8 cellular contexts compared by ENCODE assay signal in the genomic region with DNA sequence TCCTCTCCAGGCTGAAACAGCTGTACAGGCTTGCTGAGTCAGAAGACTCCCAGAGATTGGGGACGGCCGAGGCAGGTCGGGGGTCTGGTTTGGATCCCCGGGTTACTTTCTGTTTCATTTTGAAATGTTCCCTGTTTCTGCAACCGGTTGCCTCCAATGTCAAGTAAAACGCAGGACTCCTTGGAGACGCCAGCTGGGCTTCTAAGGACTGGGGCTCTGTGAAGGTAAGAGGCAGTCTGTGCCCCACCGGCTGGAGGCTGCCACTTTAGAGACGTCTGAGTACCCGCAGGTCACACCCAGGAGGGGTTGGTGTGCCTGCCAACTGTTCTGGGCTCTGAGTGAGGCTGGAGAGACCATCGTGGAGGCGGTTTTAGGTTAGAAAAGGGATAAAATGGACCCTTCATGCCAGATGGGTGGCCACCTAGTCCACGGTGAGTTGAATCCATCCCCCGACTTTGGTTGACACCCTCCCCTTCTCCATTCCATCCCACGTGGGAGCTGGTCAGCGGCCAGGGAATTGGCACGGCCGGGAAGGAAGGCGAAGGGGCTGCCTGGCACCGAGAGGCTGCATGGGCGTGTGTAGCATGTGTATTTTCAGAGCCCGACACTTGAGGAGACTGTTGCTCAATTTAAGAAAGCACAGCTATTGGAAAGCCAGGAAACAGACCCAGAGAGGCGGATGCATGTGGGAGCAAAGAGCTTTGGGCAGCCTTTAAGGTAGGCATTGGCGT.
DNase-seq lines count a peak whose midpoint lies in the region; ATAC-seq lines count a peak whose summit lies in the region.

No MANE protein-coding gene starts in this region.

- intact Hi-C loops in sciatic nerve (cut with DNase I), result loop anchor here (1.0 kb wide), 1 partner anchor 41 kb away; no protein-coding TSS in a partner anchor

- H3K27me3 Mint-ChIP-seq in T-helper 1 cell treated with Interleukin-12 subunit alpha and Interleukin-12 subunit beta and Interleukin-4 antibody, amounts not matched to agents 30 μg/mL and 1 μg/mL, for 36 hours (ENCODE audit: low read depth), result peaks cover 43% of the 10 kb centered on the region
- H3K27me3 Mint-ChIP-seq in central memory CD8-positive, alpha-beta T cell, result peaks cover 55% of the 10 kb centered on the region

- H3K9me3 Mint-ChIP-seq in T-helper 1 cell treated with Interleukin-12 subunit alpha and Interleukin-12 subunit beta and Interleukin-4 antibody, amounts not matched to agents 30 μg/mL and 1 μg/mL, for 36 hours, result no peaks in the 10 kb centered on the region
- H3K9me3 Mint-ChIP-seq in central memory CD8-positive, alpha-beta T cell, result no peaks in the 10 kb centered on the region

- DNase-seq in AML-193 (lab: John Stamatoyannopoulos, UW) (peak; percentile 77 to 83), iPS-NIHi7 (ENCODE audit: extremely low spot score) (peak; percentile 21), sciatic nerve (ENCODE audit: low spot score) (peak; percentile 69), cerebellar nuclear complex (lab: John Stamatoyannopoulos, UW) (no peak)
- peak in 1 of 2 donors; percentile 10 for DNase-seq in central memory CD8-positive, alpha-beta T cell (ENCODE audit: low spot score in 2 of 2)

- peaks cover 33% of the 10 kb centered on the region for H3K4me1 Mint-ChIP-seq in T-helper 1 cell treated with Interleukin-12 subunit alpha and Interleukin-12 subunit beta and Interleukin-4 antibody, amounts not matched to agents 30 μg/mL and 1 μg/mL, for 36 hours (ENCODE audit: low read depth)
- peaks cover 25% of the 10 kb centered on the region for H3K4me1 Mint-ChIP-seq in central memory CD8-positive, alpha-beta T cell

- peak overlapping the region; percentile 61 for H3K27ac Mint-ChIP-seq in T-helper 1 cell treated with Interleukin-12 subunit alpha and Interleukin-12 subunit beta and Interleukin-4 antibody, amounts not matched to agents 30 μg/mL and 1 μg/mL, for 36 hours
- H3K27ac Mint-ChIP-seq in central memory CD8-positive, alpha-beta T cell (ENCODE audit: low read depth), result peak overlapping the region; percentile 22

- H3K36me3 Mint-ChIP-seq in T-helper 1 cell treated with Interleukin-12 subunit alpha and Interleukin-12 subunit beta and Interleukin-4 antibody, amounts not matched to agents 30 μg/mL and 1 μg/mL, for 36 hours (ENCODE audit: low read depth), result no peaks in the 10 kb centered on the region
- H3K36me3 Mint-ChIP-seq in central memory CD8-positive, alpha-beta T cell (ENCODE audit: insufficient read depth), result peaks cover 3% of the 10 kb centered on the region

- ATAC-seq in HG02938 (IDR thresholded peaks at IDR 0.05; ENCODE audit: unreplicated experiment) (peak; percentile 47), sciatic nerve (peak; percentile 95), HG02870 (IDR thresholded peaks at IDR 0.05; ENCODE audit: unreplicated experiment) (no peak)
- ATAC-seq in central memory CD8-positive, alpha-beta T cell (replicated peaks; ENCODE audit: extremely low read depth, poor library complexity, severe bottlenecking), result peak; percentile 19

- H3K4me3 Mint-ChIP-seq in T-helper 1 cell treated with Interleukin-12 subunit alpha and Interleukin-12 subunit beta and Interleukin-4 antibody, amounts not matched to agents 30 μg/mL and 1 μg/mL, for 36 hours, result peak overlapping the region; percentile 88
- peak overlapping the region; percentile 85 for H3K4me3 Mint-ChIP-seq in central memory CD8-positive, alpha-beta T cell

Comparison
In these comparisons a context has a peak if more than half of its experiments do, and no peak if none do; other contexts are left out.
1. DNase-seq: peak in AML-193 (2 of 2), iPS-NIHi7 (single experiment) and sciatic nerve (single experiment); none in cerebellar nuclear complex (0 of 2).